ENCODE assay signal across 8 cellular contexts in genomic region chr9:21993893-21994525, GRCh38. TPM values are rescaled to one million over a fixed set of nuclear protein-coding genes. Genes with fewer than 3 reads are reported as not detected.
DNase-seq lines count a peak whose midpoint lies in the region; ATAC-seq and TF ChIP-seq lines count a peak whose summit lies in the region.

CDKN2A (minus strand) TSS chr9:21994392.

- DNase-seq in GM06990 (ENCODE audit: extremely low read depth, insufficient read length) (peak; percentile 86), SW480 (ENCODE audit: low spot score) (peak; percentile 79), caudate nucleus (lab: John Stamatoyannopoulos, UW) (peak in 4 of 61 donors; percentile 5 to 48 (median 36)), left lobe of liver (ENCODE audit: low spot score) (peak; percentile 50), cerebellar nuclear complex (lab: John Stamatoyannopoulos, UW) (no peak)

- no peaks in the 10 kb centered on the region for H3K9me3 ChIP-seq in HUES48 (ENCODE audit: control insufficient read depth, insufficient read depth, low read length)
- peaks cover 0 to 6% (median 0%) of the 10 kb centered on the region in 5 donors for H3K9me3 ChIP-seq in subcutaneous abdominal adipose tissue (ENCODE audit: control insufficient read depth in 5 of 5, low read length in 5 of 5)

- H3K27me3 ChIP-seq in GM06990 (replicated peaks; ENCODE audit: control insufficient read depth, insufficient read depth, low read length): no peaks in the 10 kb centered on the region
- H3K27me3 ChIP-seq in HUES48 (ENCODE audit: control insufficient read depth, insufficient read depth, low read length): peaks cover 96% of the 10 kb centered on the region
- peaks cover 3 to 33% (median 20%) of the 10 kb centered on the region in 5 donors for H3K27me3 ChIP-seq in subcutaneous abdominal adipose tissue (ENCODE audit: control insufficient read depth in 5 of 5, insufficient read depth in 4 of 5, low read length in 5 of 5)

- peak; percentile 30 for ATAC-seq in GM21423 (IDR thresholded peaks at IDR 0.05; ENCODE audit: unreplicated experiment)
- peak; percentile 62 for ATAC-seq in left lobe of liver

- no peak within 1 kb of the TSS for H3K9ac ChIP-seq in HUES48 (ENCODE audit: low read depth, low read length)
- peak within 1 kb of the TSS; percentile 38 to 81 (median 73) for H3K9ac ChIP-seq in subcutaneous abdominal adipose tissue (ENCODE audit: low read length in 5 of 5)

- H3K4me1 ChIP-seq in HUES48 (ENCODE audit: control insufficient read depth, insufficient read depth, low read length) (peaks cover 49% of the 10 kb centered on the region), subcutaneous abdominal adipose tissue (ENCODE audit: control insufficient read depth in 5 of 5, insufficient read depth in 5 of 5, low read length in 5 of 5) (peaks cover 5 to 25% (median 15%) of the 10 kb centered on the region in 5 donors)

- H3K27ac ChIP-seq in HUES48 (ENCODE audit: low read depth, low read length) (no peak within 1 kb of the TSS), caudate nucleus (ENCODE audit: low read depth, low read length) (peak within 1 kb of the TSS; percentile 19), subcutaneous abdominal adipose tissue (ENCODE audit: low read depth, low read length) (peak within 1 kb of the TSS; percentile 65)

- H3K36me3 ChIP-seq in GM06990 (ENCODE audit: control insufficient read depth, insufficient read depth, low read length) (no peaks in the 10 kb centered on the region), HUES48 (ENCODE audit: control insufficient read depth, insufficient read depth, low read length) (no peaks in the 10 kb centered on the region), subcutaneous abdominal adipose tissue (ENCODE audit: control insufficient read depth in 5 of 5, insufficient read depth in 5 of 5, low read length in 5 of 5) (no peaks in the 10 kb centered on the region)

- TF ChIP-seq CTCF in GM06990 (IDR thresholded peaks at IDR 0.05; ENCODE audit: insufficient read depth, low read length, poor library complexity, severe bottlenecking): peak; percentile 44

- H3K4me3 ChIP-seq in GM06990 (replicated peaks; ENCODE audit: low read depth, low read length) (peak within 1 kb of the TSS; percentile 81), HUES48 (ENCODE audit: low read depth, low read length) (peak within 1 kb of the TSS; percentile 76), subcutaneous abdominal adipose tissue (ENCODE audit: low read depth in 1 of 5, low read length in 5 of 5) (peak within 1 kb of the TSS; percentile 90 to 94 (median 93))

RNA-seq across cellular contexts. Expression of gene CDKN2A, which starts in this region (rescaled TPM):
- total RNA-seq in left lobe of liver: 0.55 TPM

Comparison
In these comparisons a context has a peak if more than half of its experiments do, and no peak if none do; other contexts are left out.
1. Peak in DNase-seq and ATAC-seq in left lobe of liver; RNA of the gene not detected or under 1 TPM.
2. DNase-seq: peak in GM06990 (single experiment) and SW480 (single experiment); none in cerebellar nuclear complex (0 of 2).
3. Peak in every context shown above with its lines, with median percentiles within 50 percentile points of each other: H3K4me3 ChIP-seq.